In genomic region chr1:172532700-172533510, GRCh38 we compare ENCODE assay signal across 1 cellular context.
A peak's percentile ranks its signal among the peaks of the same experiment; 100 is the strongest.
TF ChIP-seq lines count a peak whose summit lies in the region.

A gene with protein sequence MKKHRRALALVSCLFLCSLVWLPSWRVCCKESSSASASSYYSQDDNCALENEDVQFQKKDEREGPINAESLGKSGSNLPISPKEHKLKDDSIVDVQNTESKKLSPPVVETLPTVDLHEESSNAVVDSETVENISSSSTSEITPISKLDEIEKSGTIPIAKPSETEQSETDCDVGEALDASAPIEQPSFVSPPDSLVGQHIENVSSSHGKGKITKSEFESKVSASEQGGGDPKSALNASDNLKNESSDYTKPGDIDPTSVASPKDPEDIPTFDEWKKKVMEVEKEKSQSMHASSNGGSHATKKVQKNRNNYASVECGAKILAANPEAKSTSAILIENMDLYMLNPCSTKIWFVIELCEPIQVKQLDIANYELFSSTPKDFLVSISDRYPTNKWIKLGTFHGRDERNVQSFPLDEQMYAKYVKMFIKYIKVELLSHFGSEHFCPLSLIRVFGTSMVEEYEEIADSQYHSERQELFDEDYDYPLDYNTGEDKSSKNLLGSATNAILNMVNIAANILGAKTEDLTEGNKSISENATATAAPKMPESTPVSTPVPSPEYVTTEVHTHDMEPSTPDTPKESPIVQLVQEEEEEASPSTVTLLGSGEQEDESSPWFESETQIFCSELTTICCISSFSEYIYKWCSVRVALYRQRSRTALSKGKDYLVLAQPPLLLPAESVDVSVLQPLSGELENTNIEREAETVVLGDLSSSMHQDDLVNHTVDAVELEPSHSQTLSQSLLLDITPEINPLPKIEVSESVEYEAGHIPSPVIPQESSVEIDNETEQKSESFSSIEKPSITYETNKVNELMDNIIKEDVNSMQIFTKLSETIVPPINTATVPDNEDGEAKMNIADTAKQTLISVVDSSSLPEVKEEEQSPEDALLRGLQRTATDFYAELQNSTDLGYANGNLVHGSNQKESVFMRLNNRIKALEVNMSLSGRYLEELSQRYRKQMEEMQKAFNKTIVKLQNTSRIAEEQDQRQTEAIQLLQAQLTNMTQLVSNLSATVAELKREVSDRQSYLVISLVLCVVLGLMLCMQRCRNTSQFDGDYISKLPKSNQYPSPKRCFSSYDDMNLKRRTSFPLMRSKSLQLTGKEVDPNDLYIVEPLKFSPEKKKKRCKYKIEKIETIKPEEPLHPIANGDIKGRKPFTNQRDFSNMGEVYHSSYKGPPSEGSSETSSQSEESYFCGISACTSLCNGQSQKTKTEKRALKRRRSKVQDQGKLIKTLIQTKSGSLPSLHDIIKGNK (N-terminal part only) (plus strand): TSS chr1:172533150. CDS start chr1:172533436, 286 bp downstream.

TF ChIP-seq in K562, 482 proteins besides CTCF, POLR2A, EP300 and RAD21 (continued from another document and continues in another):
- TF ChIP-seq SFPQ (IDR thresholded peaks at IDR 0.05; ENCODE audit: low read depth, low read length) (no peak), MCM3 (IDR thresholded peaks at IDR 0.05) (no peak), PHF20 (IDR thresholded peaks at IDR 0.05; ENCODE audit: partially characterized antibody) (peak; percentile 82), GTF3C2 (IDR thresholded peaks at IDR 0.05; ENCODE audit: borderline replicate concordance, extremely low read depth, insufficient read length) (no peak), NR2F6 (CRISPR knock-in tag; IDR thresholded peaks at IDR 0.05) (no peak), NRF1 (conservative IDR thresholded peaks at IDR 0.05 in 1 of 2, IDR thresholded peaks at IDR 0.05 in 1 of 2) (peak; percentile 99), ZNF551 (CRISPR knock-in tag; IDR thresholded peaks at IDR 0.05) (no peak), MYC (IDR thresholded peaks at IDR 0.05; ENCODE audit: low read depth, low read length) (peak; percentile 57; the same call in 1 of the 2 replicates), MYC (CRISPR knock-in tag; IDR thresholded peaks at IDR 0.05; ENCODE audit: borderline replicate concordance, low read depth) (0 out of 2 replicates have a peak, but pooled peaks have one; percentile 37), TBL1XR1 (IDR thresholded peaks at IDR 0.05; ENCODE audit: low read length in 2 of 2) (no peak), SAFB (IDR thresholded peaks at IDR 0.05; ENCODE audit: borderline replicate concordance, low read depth, low read length) (0 out of 2 replicates have a peak, but pooled peaks have one; percentile 13), CBFA2T3 (IDR thresholded peaks at IDR 0.05) (no peak; the same call in 1 of the 2 replicates), ZNF766 (CRISPR knock-in tag; conservative IDR thresholded peaks at IDR 0.05) (peak; percentile 37; the same call in 1 of the 2 replicates), ESRRB (CRISPR knock-in tag; IDR thresholded peaks at IDR 0.05; ENCODE audit: borderline replicate concordance) (no peak), ZNF316 (IDR thresholded peaks at IDR 0.05) (no peak), ZNF384 (IDR thresholded peaks at IDR 0.05; ENCODE audit: low read depth, low read length) (peak; percentile 15; the same call in 1 of the 2 replicates), ZNF592 (IDR thresholded peaks at IDR 0.05) (no peak), RUNX1 (IDR thresholded peaks at IDR 0.05; ENCODE audit: low read depth) (no peak), ZNF311 (CRISPR knock-in tag; IDR thresholded peaks at IDR 0.05) (no peak), ZNF518B (CRISPR knock-in tag; IDR thresholded peaks at IDR 0.05) (no peak), TCFL5 (CRISPR knock-in tag; conservative IDR thresholded peaks at IDR 0.05) (peak; percentile 73; the same call in 1 of the 2 replicates), FOXA3 (CRISPR knock-in tag; conservative IDR thresholded peaks at IDR 0.05 in 1 of 2, IDR thresholded peaks at IDR 0.05 in 1 of 2) (peak; percentile 45 to 81; a peak in 2 of 4 replicates), GATAD2B (IDR thresholded peaks at IDR 0.05; ENCODE audit: borderline replicate concordance) (no peak), ZNF41 (CRISPR knock-in tag; conservative IDR thresholded peaks at IDR 0.05) (peak; percentile 68; the same call in 1 of the 2 replicates)
- TF ChIP-seq, protein P1, sequence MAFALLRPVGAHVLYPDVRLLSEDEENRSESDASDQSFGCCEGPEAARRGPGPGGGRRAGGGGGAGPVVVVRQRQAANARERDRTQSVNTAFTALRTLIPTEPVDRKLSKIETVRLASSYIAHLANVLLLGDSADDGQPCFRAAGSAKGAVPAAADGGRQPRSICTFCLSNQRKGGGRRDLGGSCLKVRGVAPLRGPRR (CRISPR knock-in tag; IDR thresholded peaks at IDR 0.05), result no peak
- TF ChIP-seq, protein P2, sequence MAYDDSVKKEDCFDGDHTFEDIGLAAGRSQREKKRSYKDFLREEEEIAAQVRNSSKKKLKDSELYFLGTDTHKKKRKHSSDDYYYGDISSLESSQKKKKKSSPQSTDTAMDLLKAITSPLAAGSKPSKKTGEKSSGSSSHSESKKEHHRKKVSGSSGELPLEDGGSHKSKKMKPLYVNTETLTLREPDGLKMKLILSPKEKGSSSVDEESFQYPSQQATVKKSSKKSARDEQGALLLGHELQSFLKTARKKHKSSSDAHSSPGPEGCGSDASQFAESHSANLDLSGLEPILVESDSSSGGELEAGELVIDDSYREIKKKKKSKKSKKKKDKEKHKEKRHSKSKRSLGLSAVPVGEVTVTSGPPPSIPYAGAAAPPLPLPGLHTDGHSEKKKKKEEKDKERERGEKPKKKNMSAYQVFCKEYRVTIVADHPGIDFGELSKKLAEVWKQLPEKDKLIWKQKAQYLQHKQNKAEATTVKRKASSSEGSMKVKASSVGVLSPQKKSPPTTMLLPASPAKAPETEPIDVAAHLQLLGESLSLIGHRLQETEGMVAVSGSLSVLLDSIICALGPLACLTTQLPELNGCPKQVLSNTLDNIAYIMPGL (CRISPR knock-in tag; IDR thresholded peaks at IDR 0.05), result no peak; the same call in 1 of the 2 replicates
- TF ChIP-seq, protein P3, sequence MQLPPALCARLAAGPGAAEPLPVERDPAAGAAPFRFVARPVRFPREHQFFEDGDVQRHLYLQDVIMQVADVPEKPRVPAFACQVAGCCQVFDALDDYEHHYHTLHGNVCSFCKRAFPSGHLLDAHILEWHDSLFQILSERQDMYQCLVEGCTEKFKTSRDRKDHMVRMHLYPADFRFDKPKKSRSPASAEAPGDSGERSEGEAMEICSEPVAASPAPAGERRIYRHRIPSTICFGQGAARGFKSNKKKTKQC (CRISPR knock-in tag; IDR thresholded peaks at IDR 0.05), result peak; percentile 96
- TF ChIP-seq, protein P4, sequence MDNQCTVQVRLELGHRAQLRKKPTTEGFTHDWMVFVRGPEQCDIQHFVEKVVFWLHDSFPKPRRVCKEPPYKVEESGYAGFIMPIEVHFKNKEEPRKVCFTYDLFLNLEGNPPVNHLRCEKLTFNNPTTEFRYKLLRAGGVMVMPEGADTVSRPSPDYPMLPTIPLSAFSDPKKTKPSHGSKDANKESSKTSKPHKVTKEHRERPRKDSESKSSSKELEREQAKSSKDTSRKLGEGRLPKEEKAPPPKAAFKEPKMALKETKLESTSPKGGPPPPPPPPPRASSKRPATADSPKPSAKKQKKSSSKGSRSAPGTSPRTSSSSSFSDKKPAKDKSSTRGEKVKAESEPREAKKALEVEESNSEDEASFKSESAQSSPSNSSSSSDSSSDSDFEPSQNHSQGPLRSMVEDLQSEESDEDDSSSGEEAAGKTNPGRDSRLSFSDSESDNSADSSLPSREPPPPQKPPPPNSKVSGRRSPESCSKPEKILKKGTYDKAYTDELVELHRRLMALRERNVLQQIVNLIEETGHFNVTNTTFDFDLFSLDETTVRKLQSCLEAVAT (IDR thresholded peaks at IDR 0.05), result no peak; a peak in 1 of 4 replicates
- TF ChIP-seq, protein P5, sequence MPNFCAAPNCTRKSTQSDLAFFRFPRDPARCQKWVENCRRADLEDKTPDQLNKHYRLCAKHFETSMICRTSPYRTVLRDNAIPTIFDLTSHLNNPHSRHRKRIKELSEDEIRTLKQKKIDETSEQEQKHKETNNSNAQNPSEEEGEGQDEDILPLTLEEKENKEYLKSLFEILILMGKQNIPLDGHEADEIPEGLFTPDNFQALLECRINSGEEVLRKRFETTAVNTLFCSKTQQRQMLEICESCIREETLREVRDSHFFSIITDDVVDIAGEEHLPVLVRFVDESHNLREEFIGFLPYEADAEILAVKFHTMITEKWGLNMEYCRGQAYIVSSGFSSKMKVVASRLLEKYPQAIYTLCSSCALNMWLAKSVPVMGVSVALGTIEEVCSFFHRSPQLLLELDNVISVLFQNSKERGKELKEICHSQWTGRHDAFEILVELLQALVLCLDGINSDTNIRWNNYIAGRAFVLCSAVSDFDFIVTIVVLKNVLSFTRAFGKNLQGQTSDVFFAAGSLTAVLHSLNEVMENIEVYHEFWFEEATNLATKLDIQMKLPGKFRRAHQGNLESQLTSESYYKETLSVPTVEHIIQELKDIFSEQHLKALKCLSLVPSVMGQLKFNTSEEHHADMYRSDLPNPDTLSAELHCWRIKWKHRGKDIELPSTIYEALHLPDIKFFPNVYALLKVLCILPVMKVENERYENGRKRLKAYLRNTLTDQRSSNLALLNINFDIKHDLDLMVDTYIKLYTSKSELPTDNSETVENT (CRISPR knock-in tag; IDR thresholded peaks at IDR 0.05), result peak; percentile 98
